10 cellular contexts compared by ENCODE assay signal in genomic region chr17:55607736-55608341, GRCh38.
A peak's percentile ranks its signal among the peaks of the same experiment; 100 is the strongest.
DNase-seq lines count a peak whose midpoint lies in the region; ATAC-seq, FAIRE-seq and TF ChIP-seq lines count a peak whose summit lies in the region.
"Had no signal": no experiment of that assay in that cellular context is flagged by ENCODE, and none has a peak within 500 bp of the region (broad histone marks: within the 10 kb centered on the region; RNA-seq: fewer than 3 reads in every experiment).

No MANE protein-coding gene starts in this region.

- DNase-seq in DMS153 treated with DMSO at 0.1 percent for 48 hours (lab: John Stamatoyannopoulos, UW; ENCODE audit: unreplicated experiment), result peak; percentile 9
- peak; percentile 81 for DNase-seq in NCI-H69 (lab: John Stamatoyannopoulos, UW)
- DNase-seq in fibroblast of lung (ENCODE audit: low read depth in 2 of 2), result peak; percentile 53 to 75
- DNase-seq in omental fat pad (ENCODE audit: low spot score), result no peak
- DNase-seq in NCI-H2107 treated with DMSO at 0.1 percent for 48 hours (lab: John Stamatoyannopoulos, UW; ENCODE audit: unreplicated experiment), result no peak
- DNase-seq in GF-D8 (lab: John Stamatoyannopoulos, UW), result no peak
- DNase-seq in GM12891 (ENCODE audit: insufficient read length, low spot score), result no peak
- DNase-seq: activated gamma-delta T cell; stimulated activated CD4-positive, alpha-beta T cell treated with anti-CD3 and anti-CD28 coated beads, Interleukin-1b, Interleukin-23, amount 100 ng/mL, for 48 hours had no signal

- TF ChIP-seq POLR2A in GM12891 (IDR thresholded peaks at IDR 0.05; ENCODE audit: low read depth, low read length), result no peak

- no peak overlapping the region for H2AFZ ChIP-seq in fibroblast of lung (ENCODE audit: low read length)

- ATAC-seq in omental fat pad (ENCODE audit: low FRiP score) (peak; percentile 57), HG02870 (IDR thresholded peaks at IDR 0.05; ENCODE audit: unreplicated experiment) (no peak)

- TF ChIP-seq CTCF in fibroblast of lung (conservative IDR thresholded peaks at IDR 0.05 in 1 of 2, IDR thresholded peaks at IDR 0.05 in 1 of 2; ENCODE audit: low read depth in 1 of 2, low read length in 2 of 2) (no peak), omental fat pad (IDR thresholded peaks at IDR 0.05) (no peak)

- no peaks in the 10 kb centered on the region for H3K36me3 ChIP-seq in fibroblast of lung (ENCODE audit: control insufficient read depth, insufficient read depth, low read length)

- H3K4me3 ChIP-seq in fibroblast of lung (replicated peaks in 1 of 4; ENCODE audit: control extremely low read depth in 1 of 4, insufficient read depth in 1 of 4, low read depth in 3 of 4, low read length in 4 of 4), result no peak overlapping the region

- no peaks in the 10 kb centered on the region for H3K79me2 ChIP-seq in fibroblast of lung (ENCODE audit: control insufficient read depth, insufficient read depth, low read length)

- no peak overlapping the region for H3K4me2 ChIP-seq in fibroblast of lung (ENCODE audit: extremely low read depth, insufficient read depth, low read length)

- no peak for FAIRE-seq in GM12891 (lab: Jason Lieb, UNC)

- no peaks in the 10 kb centered on the region for H3K9me3 ChIP-seq in fibroblast of lung (ENCODE audit: control insufficient read depth, insufficient read depth, low read depth, low read length)

- H3K27ac ChIP-seq in fibroblast of lung (ENCODE audit: insufficient read depth, low read length), result peak overlapping the region; percentile 35

- H3K4me1 ChIP-seq in fibroblast of lung (ENCODE audit: control insufficient read depth, extremely low read depth, insufficient read depth, low read length), result peaks cover 13% of the 10 kb centered on the region

- no peak overlapping the region for H3K9ac ChIP-seq in fibroblast of lung (ENCODE audit: insufficient read depth, low read length)

- no peaks in the 10 kb centered on the region for H3K27me3 ChIP-seq in fibroblast of lung (ENCODE audit: control insufficient read depth, insufficient read depth, low read length)

- no peaks in the 10 kb centered on the region for H4K20me1 ChIP-seq in fibroblast of lung (ENCODE audit: control insufficient read depth, extremely low read depth, insufficient read depth, low read length)

TF ChIP-seq in GM12891, 5 proteins besides CTCF, POLR2A, EP300 and RAD21:
- TF ChIP-seq SPI1 (IDR thresholded peaks at IDR 0.05; ENCODE audit: low read depth, low read length) (no peak), POLR2AphosphoS5 (IDR thresholded peaks at IDR 0.05; ENCODE audit: low read depth, low read length) (no peak), TAF1 (IDR thresholded peaks at IDR 0.05; ENCODE audit: low read depth, low read length) (no peak), PAX5 (IDR thresholded peaks at IDR 0.05; ENCODE audit: insufficient read depth, low read length, severe bottlenecking) (no peak), POU2F2 (IDR thresholded peaks at IDR 0.05; ENCODE audit: low read depth, low read length) (no peak)

Comparison
In these comparisons a context has a peak if more than half of its experiments do, and no peak if none do; other contexts are left out.
1. DNase-seq: peak in DMS153 treated with DMSO at 0.1 percent for 48 hours (single experiment), NCI-H69 (single experiment) and fibroblast of lung (2 of 2); none in omental fat pad (single experiment), NCI-H2107 treated with DMSO at 0.1 percent for 48 hours (single experiment), GF-D8 (single experiment) and GM12891 (single experiment).